13 cellular contexts compared by ENCODE assay signal in the genomic region with DNA sequence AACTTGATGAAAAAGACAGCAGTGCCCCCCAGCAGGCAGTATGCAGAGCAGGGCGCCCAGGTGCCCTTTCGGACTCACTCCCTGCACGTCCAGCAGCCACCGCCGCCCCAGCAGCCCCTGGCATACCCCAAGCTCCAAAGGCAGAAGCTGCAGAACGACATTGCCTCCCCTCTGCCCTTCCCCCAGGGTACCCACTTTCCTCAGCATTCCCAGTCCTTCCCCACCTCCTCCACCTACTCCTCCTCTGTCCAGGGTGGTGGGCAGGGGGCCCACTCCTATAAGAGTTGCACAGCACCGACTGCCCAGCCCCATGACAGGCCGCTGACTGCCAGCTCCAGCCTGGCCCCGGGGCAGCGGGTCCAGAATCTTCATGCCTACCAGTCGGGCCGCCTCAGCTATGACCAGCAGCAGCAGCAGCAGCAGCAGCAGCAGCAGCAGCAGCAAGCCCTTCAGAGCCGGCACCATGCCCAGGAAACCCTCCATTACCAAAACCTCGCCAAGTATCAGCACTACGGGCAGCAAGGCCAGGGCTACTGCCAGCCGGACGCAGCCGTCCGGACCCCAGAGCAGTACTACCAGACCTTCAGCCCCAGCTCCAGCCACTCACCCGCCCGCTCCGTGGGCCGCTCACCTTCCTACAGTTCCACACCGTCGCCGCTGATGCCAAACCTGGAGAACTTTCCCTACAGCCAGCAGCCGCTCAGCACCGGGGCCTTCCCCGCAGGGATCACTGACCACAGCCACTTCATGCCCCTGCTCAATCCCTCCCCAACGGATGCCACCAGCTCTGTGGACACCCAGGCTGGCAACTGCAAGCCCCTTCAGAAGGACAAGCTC. TPM values are rescaled to one million over a fixed set of nuclear protein-coding genes. Genes with fewer than 3 reads are reported as not detected.
DNase-seq lines count a peak whose midpoint lies in the region; ATAC-seq lines count a peak whose summit lies in the region.
"Had no signal": no experiment of that assay in that cellular context is flagged by ENCODE, and none has a peak within 500 bp of the region (broad histone marks: within the 10 kb centered on the region; RNA-seq: fewer than 3 reads in every experiment).

No MANE protein-coding gene starts in this region.

- no peak for DNase-seq in activated CD4-positive, alpha-beta T cell treated with anti-CD3 and anti-CD28 coated beads, Interleukin-2, amount 10 ng/mL, durations not matched to agents 7 days and 5 days
- DNase-seq in activated CD4-positive, alpha-beta T cell treated with anti-CD3 and anti-CD28 coated beads for 1 hour, result no peak
- DNase-seq in activated T-helper 1 cell treated with anti-CD3 and anti-CD28 coated beads, Interleukin-12 subunit alpha, Interleukin-12 subunit beta, Interleukin-2, Interleukin-4 antibody, amounts not matched to agents 30 ng/mL and 10 ng/mL and 1 ng/mL, durations not matched to agents 14 hours and 24 hours and 36 hours (ENCODE audit: low spot score), result no peak
- DNase-seq in left ventricle myocardium superior, result peak; percentile 78
- no peak for DNase-seq in SK-N-DZ (ENCODE audit: low spot score)
- no peak for DNase-seq in cerebellar cortex (ENCODE audit: low spot score)
- DNase-seq: upper lobe of right lung had no signal

- H3K4me1 ChIP-seq in rectal smooth muscle tissue (ENCODE audit: control insufficient read depth, insufficient read depth, low read length), result peaks cover 16% of the 10 kb centered on the region
- H3K4me1 ChIP-seq: ascending aorta had no signal

- H3K27ac ChIP-seq in rectal smooth muscle tissue (ENCODE audit: low read depth, low read length), result peak overlapping the region; percentile 66
- H3K27ac ChIP-seq: A549, ascending aorta, upper lobe of right lung had no signal

- H3K9me3 Mint-ChIP-seq in activated CD4-positive, alpha-beta T cell treated with anti-CD3 and anti-CD28 coated beads, Interleukin-2, amount 10 ng/mL, durations not matched to agents 7 days and 5 days, result no peaks in the 10 kb centered on the region
- no peaks in the 10 kb centered on the region for H3K9me3 Mint-ChIP-seq in activated T-helper 1 cell treated with anti-CD3 and anti-CD28 coated beads, Interleukin-12 subunit alpha, Interleukin-12 subunit beta, Interleukin-2, Interleukin-4 antibody, amounts not matched to agents 30 ng/mL and 10 ng/mL and 1 ng/mL, durations not matched to agents 14 hours and 24 hours and 36 hours

- H3K36me3 Mint-ChIP-seq in activated CD4-positive, alpha-beta T cell treated with anti-CD3 and anti-CD28 coated beads, Interleukin-2, amount 10 ng/mL, durations not matched to agents 7 days and 5 days (ENCODE audit: low read depth), result peaks cover 9% of the 10 kb centered on the region
- peaks cover 10% of the 10 kb centered on the region for H3K36me3 Mint-ChIP-seq in activated T-helper 1 cell treated with anti-CD3 and anti-CD28 coated beads, Interleukin-12 subunit alpha, Interleukin-12 subunit beta, Interleukin-2, Interleukin-4 antibody, amounts not matched to agents 30 ng/mL and 10 ng/mL and 1 ng/mL, durations not matched to agents 14 hours and 24 hours and 36 hours (ENCODE audit: low read depth)

- H3K27me3 ChIP-seq in rectal smooth muscle tissue (ENCODE audit: control insufficient read depth, insufficient read depth, low read length), result no peaks in the 10 kb centered on the region
- H3K27me3 ChIP-seq: ascending aorta, upper lobe of right lung had no signal

- CTCF ChIA-PET in activated CD4-positive, alpha-beta T cell treated with anti-CD3 and anti-CD28 coated beads, Interleukin-2, amount 10 ng/mL, durations not matched to agents 7 days and 5 days (lab: Charles Lee), result interaction anchor here (1.0 to 1.4 kb wide), 3 partner anchors 27 to 67 kb away, joined by 3 to 4 read pairs (median 4); no protein-coding TSS in a partner anchor

- H3K4me3 Mint-ChIP-seq in activated CD4-positive, alpha-beta T cell treated with anti-CD3 and anti-CD28 coated beads, Interleukin-2, amount 10 ng/mL, durations not matched to agents 7 days and 5 days, result peak overlapping the region; percentile 27
- H3K4me3 Mint-ChIP-seq in activated T-helper 1 cell treated with anti-CD3 and anti-CD28 coated beads, Interleukin-12 subunit alpha, Interleukin-12 subunit beta, Interleukin-2, Interleukin-4 antibody, amounts not matched to agents 30 ng/mL and 10 ng/mL and 1 ng/mL, durations not matched to agents 14 hours and 24 hours and 36 hours, result peak overlapping the region; percentile 30

- intact Hi-C loops in activated T-helper 1 cell treated with anti-CD3 and anti-CD28 coated beads, Interleukin-12 subunit alpha, Interleukin-12 subunit beta, Interleukin-2, Interleukin-4 antibody, amounts not matched to agents 30 ng/mL and 10 ng/mL and 1 ng/mL, durations not matched to agents 14 hours and 24 hours and 36 hours (cut with micrococcal nuclease), result loop anchor here (1.0 to 2.0 kb wide), 3 partner anchors 25 to 71 kb away; no protein-coding TSS in a partner anchor
- intact Hi-C loops in left ventricle myocardium superior (cut with micrococcal nuclease), result no loop called here

- H3K27ac Mint-ChIP-seq in activated CD4-positive, alpha-beta T cell treated with anti-CD3 and anti-CD28 coated beads, Interleukin-2, amount 10 ng/mL, durations not matched to agents 7 days and 5 days, result peak overlapping the region; percentile 87
- H3K27ac Mint-ChIP-seq in activated T-helper 1 cell treated with anti-CD3 and anti-CD28 coated beads, Interleukin-12 subunit alpha, Interleukin-12 subunit beta, Interleukin-2, Interleukin-4 antibody, amounts not matched to agents 30 ng/mL and 10 ng/mL and 1 ng/mL, durations not matched to agents 14 hours and 24 hours and 36 hours, result peak overlapping the region; percentile 40

- peak; percentile 55 for ATAC-seq in left ventricle myocardium superior
- ATAC-seq in HG03442 (IDR thresholded peaks at IDR 0.05; ENCODE audit: unreplicated experiment), result no peak
- ATAC-seq: HepG2, Panc1, upper lobe of right lung had no signal

- peaks cover 26% of the 10 kb centered on the region for H3K4me1 Mint-ChIP-seq in activated CD4-positive, alpha-beta T cell treated with anti-CD3 and anti-CD28 coated beads, Interleukin-2, amount 10 ng/mL, durations not matched to agents 7 days and 5 days
- peaks cover 26% of the 10 kb centered on the region for H3K4me1 Mint-ChIP-seq in activated T-helper 1 cell treated with anti-CD3 and anti-CD28 coated beads, Interleukin-12 subunit alpha, Interleukin-12 subunit beta, Interleukin-2, Interleukin-4 antibody, amounts not matched to agents 30 ng/mL and 10 ng/mL and 1 ng/mL, durations not matched to agents 14 hours and 24 hours and 36 hours (ENCODE audit: low read depth)

- POLR2A ChIA-PET in activated CD4-positive, alpha-beta T cell treated with anti-CD3 and anti-CD28 coated beads, Interleukin-2, amount 10 ng/mL, durations not matched to agents 7 days and 5 days (lab: Charles Lee), result no interaction called here

- H3K27me3 Mint-ChIP-seq in activated CD4-positive, alpha-beta T cell treated with anti-CD3 and anti-CD28 coated beads, Interleukin-2, amount 10 ng/mL, durations not matched to agents 7 days and 5 days, result no peaks in the 10 kb centered on the region
- H3K27me3 Mint-ChIP-seq in activated T-helper 1 cell treated with anti-CD3 and anti-CD28 coated beads, Interleukin-12 subunit alpha, Interleukin-12 subunit beta, Interleukin-2, Interleukin-4 antibody, amounts not matched to agents 30 ng/mL and 10 ng/mL and 1 ng/mL, durations not matched to agents 14 hours and 24 hours and 36 hours (ENCODE audit: insufficient read depth), result no peaks in the 10 kb centered on the region

- peaks cover 18% of the 10 kb centered on the region for H3K36me3 ChIP-seq in rectal smooth muscle tissue (ENCODE audit: control insufficient read depth, insufficient read depth, low read length)

- H3K9ac ChIP-seq in rectal smooth muscle tissue (ENCODE audit: low read length), result no peak overlapping the region

- no peak overlapping the region for H3K4me3 ChIP-seq in rectal smooth muscle tissue (ENCODE audit: low read length)
- H3K4me3 ChIP-seq: A549, ascending aorta, upper lobe of right lung had no signal

RNA-seq across cellular contexts. Expression of a gene that starts 43.2 kb away (rescaled TPM):
- total RNA-seq in activated CD4-positive, alpha-beta T cell treated with anti-CD3 and anti-CD28 coated beads, Interleukin-2, amount 10 ng/mL, durations not matched to agents 7 days and 5 days, result 100 to 1,000 TPM; 175 to 176 TPM
- total RNA-seq in activated T-helper 1 cell treated with anti-CD3 and anti-CD28 coated beads, Interleukin-12 subunit alpha, Interleukin-12 subunit beta, Interleukin-2, Interleukin-4 antibody, amounts not matched to agents 30 ng/mL and 10 ng/mL and 1 ng/mL, durations not matched to agents 14 hours and 24 hours and 36 hours, result 167 and 172 TPM in 2 replicates
- total RNA-seq in left ventricle myocardium superior, result 15.2 TPM
- polyA plus RNA-seq in SK-N-DZ (2014; cell fraction: cytosol; rRNA removed), result 57.6 and 67.5 TPM in 2 replicates
- 182 and 191 TPM in 2 replicates for polyA plus RNA-seq in SK-N-DZ (2014; cell fraction: nucleus; rRNA removed)

Comparison
In these comparisons a context has a peak if more than half of its experiments do, and no peak if none do; other contexts are left out.
1. RNA of a gene that starts 43.2 kb away (total RNA-seq): 175 to 176 TPM in activated CD4-positive, alpha-beta T cell treated with anti-CD3 and anti-CD28 coated beads, Interleukin-2, amount 10 ng/mL, durations not matched to agents 7 days and 5 days and 167 to 172 TPM in activated T-helper 1 cell treated with anti-CD3 and anti-CD28 coated beads, Interleukin-12 subunit alpha, Interleukin-12 subunit beta, Interleukin-2, Interleukin-4 antibody, amounts not matched to agents 30 ng/mL and 10 ng/mL and 1 ng/mL, durations not matched to agents 14 hours and 24 hours and 36 hours; 15.2 TPM in left ventricle myocardium superior (single experiment); every median in the first group is over 10 times any median in the second.